13 cellular contexts compared by ENCODE assay signal in genomic region chr5:143657814-143658395, GRCh38.
DNase-seq lines count a peak whose midpoint lies in the region; ATAC-seq and TF ChIP-seq lines count a peak whose summit lies in the region.
"Had no signal": no experiment of that assay in that cellular context is flagged by ENCODE, and none has a peak within 500 bp of the region (broad histone marks: within the 10 kb centered on the region; RNA-seq: fewer than 3 reads in every experiment).

No MANE protein-coding gene starts in this region.

- POLR2A ChIA-PET in naive thymus-derived CD8-positive, alpha-beta T cell (lab: Charles Lee), result no interaction called here

- peaks cover 0 to 2% (median 0%) of the 10 kb centered on the region in 9 donors for H3K9me3 Mint-ChIP-seq in naive thymus-derived CD8-positive, alpha-beta T cell
- H3K9me3 Mint-ChIP-seq: CD4-positive, CD25-positive, alpha-beta regulatory T cell; memory B cell had no signal

- H3K36me3 Mint-ChIP-seq in naive thymus-derived CD8-positive, alpha-beta T cell, result no peaks in the 10 kb centered on the region
- H3K36me3 Mint-ChIP-seq: CD4-positive, CD25-positive, alpha-beta regulatory T cell; memory B cell had no signal

- no peak overlapping the region for H3K4me3 Mint-ChIP-seq in naive thymus-derived CD8-positive, alpha-beta T cell
- H3K4me3 Mint-ChIP-seq: activated T-cell treated with anti-CD3 and anti-CD28 coated beads, Interleukin-2, amount 50 U/mL, for 24 hours; CD4-positive, CD25-positive, alpha-beta regulatory T cell; memory B cell had no signal

- no peak for ATAC-seq in naive thymus-derived CD8-positive, alpha-beta T cell
- ATAC-seq in GM19452 (IDR thresholded peaks at IDR 0.05; ENCODE audit: unreplicated experiment), result no peak

- no peak for TF ChIP-seq POLR2A in erythroblast (IDR thresholded peaks at IDR 0.05; ENCODE audit: low read length)

- H3K4me1 Mint-ChIP-seq in naive thymus-derived CD8-positive, alpha-beta T cell, result no peaks in the 10 kb centered on the region
- H3K4me1 Mint-ChIP-seq: CD4-positive, CD25-positive, alpha-beta regulatory T cell; memory B cell had no signal

- no peak overlapping the region for H3K27ac Mint-ChIP-seq in naive thymus-derived CD8-positive, alpha-beta T cell
- H3K27ac Mint-ChIP-seq: activated T-cell treated with anti-CD3 and anti-CD28 coated beads, Interleukin-2, amount 50 U/mL, for 24 hours; CD4-positive, CD25-positive, alpha-beta regulatory T cell; memory B cell had no signal

- H3K27me3 Mint-ChIP-seq in naive thymus-derived CD8-positive, alpha-beta T cell, result peaks cover 0 to 5% (median 0%) of the 10 kb centered on the region in 5 donors
- H3K27me3 Mint-ChIP-seq: CD4-positive, CD25-positive, alpha-beta regulatory T cell; memory B cell had no signal

- no peak overlapping the region for H3K4me3 ChIP-seq in choroid plexus epithelial cell (ENCODE audit: low read depth, low read length)
- H3K4me3 ChIP-seq: ovary had no signal

- TF ChIP-seq CTCF in choroid plexus epithelial cell (conservative IDR thresholded peaks at IDR 0.05; ENCODE audit: low read depth, low read length), result no peak

- DNase-seq in DMS153 treated with DMSO at 0.1 percent for 48 hours (lab: John Stamatoyannopoulos, UW; ENCODE audit: unreplicated experiment) (peak; percentile 72), NCI-H1105 treated with DMSO at 0.1 percent for 48 hours (lab: John Stamatoyannopoulos, UW) (peak; percentile 91), NCI-H345 treated with DMSO at 0.1 percent for 48 hours (lab: John Stamatoyannopoulos, UW; ENCODE audit: unreplicated experiment) (peak; percentile 98), choroid plexus epithelial cell (ENCODE audit: low read depth) (peak; percentile 28), erythroblast (lab: John Stamatoyannopoulos, UW) (no peak), activated T-cell treated with anti-CD3 and anti-CD28 coated beads for 4 hours (no peak)
- no peak for DNase-seq in naive thymus-derived CD8-positive, alpha-beta T cell
- DNase-seq: activated T-cell treated with anti-CD3 and anti-CD28 coated beads, Interleukin-2, amount 50 U/mL, for 24 hours; CD4-positive, CD25-positive, alpha-beta regulatory T cell; hypothalamus; ovary had no signal

Comparison
In these comparisons a context has a peak if more than half of its experiments do, and no peak if none do; other contexts are left out.
1. DNase-seq: peak in DMS153 treated with DMSO at 0.1 percent for 48 hours (single experiment), NCI-H1105 treated with DMSO at 0.1 percent for 48 hours (single experiment), NCI-H345 treated with DMSO at 0.1 percent for 48 hours (single experiment) and choroid plexus epithelial cell (single experiment); none in naive thymus-derived CD8-positive, alpha-beta T cell (0 of 10), erythroblast (0 of 2) and activated T-cell treated with anti-CD3 and anti-CD28 coated beads for 4 hours (single experiment).